ENCODE assay signal across 34 cellular contexts in genomic region chr9:127682351-127683136, GRCh38. TPM values are rescaled to one million over a fixed set of nuclear protein-coding genes. Genes with fewer than 3 reads are reported as not detected.
DNase-seq lines count a peak whose midpoint lies in the region; ATAC-seq, FAIRE-seq and TF ChIP-seq lines count a peak whose summit lies in the region.
"Had no signal": no experiment of that assay in that cellular context is flagged by ENCODE, and none has a peak within 500 bp of the region (broad histone marks: within the 10 kb centered on the region; RNA-seq: fewer than 3 reads in every experiment).

No MANE protein-coding gene starts in this region.

- H3K79me2 ChIP-seq in HepG2 (ENCODE audit: insufficient read depth, low read length), result no peaks in the 10 kb centered on the region

- H3K4me1 Mint-ChIP-seq in activated T-cell treated with anti-CD3 and anti-CD28 coated beads, Interleukin-2, amount 50 U/mL, for 4 hours (ENCODE audit: low read depth), result no peaks in the 10 kb centered on the region
- H3K4me1 Mint-ChIP-seq: activated CD4-positive, alpha-beta T cell treated with anti-CD3 and anti-CD28 coated beads for 36 hours; activated T-helper 17 cell treated with anti-CD3 and anti-CD28 coated beads, Interleukin-2, amount 50 U/mL, for 72 hours; naive B cell had no signal

- BruUV-seq in HepG2 (replicated peaks; lab: Mats Ljungman, UMichigan), result no TSS peak

- H3K9ac ChIP-seq in HepG2 (ENCODE audit: insufficient read depth, low read depth, low read length) (no peak overlapping the region), skeletal muscle tissue (ENCODE audit: low read depth in 1 of 3, low read length in 3 of 3) (peak overlapping the region in 1 of 3 donors; percentile 75)

- H3K4me3 Mint-ChIP-seq in activated T-cell treated with anti-CD3 and anti-CD28 coated beads, Interleukin-2, amount 50 U/mL, for 4 hours, result no peak overlapping the region
- H3K4me3 Mint-ChIP-seq: activated CD4-positive, alpha-beta T cell treated with anti-CD3 and anti-CD28 coated beads for 36 hours; activated CD8-positive, alpha-beta T cell treated with anti-CD3 and anti-CD28 coated beads for 36 hours; activated T-helper 17 cell treated with anti-CD3 and anti-CD28 coated beads, Interleukin-2, amount 50 U/mL, for 72 hours; dendritic cell treated with granulocyte-macrophage colony-stimulating factor and Interleukin-4, amounts not matched to agents 40 ng/mL and 50 ng/mL, for 4 days; naive B cell; T-helper 2 cell treated with Interferon-gamma antibody and Interleukin-4, amounts not matched to agents 5 μg/mL and 100 μg/mL, for 36 hours had no signal

- H3K27ac ChIP-seq in adrenal gland, result no peak overlapping the region
- H3K27ac ChIP-seq in HepG2 (ENCODE audit: extremely low read length, insufficient read depth, low read length), result no peak overlapping the region
- peak overlapping the region; percentile 69 for H3K27ac ChIP-seq in skeletal muscle tissue (ENCODE audit: low read depth, low read length)
- H3K27ac ChIP-seq: 22Rv1, C4-2B had no signal

- 82 to 86% (median 84%) methylated on average over 22 to 23 of the region's 23 CpGs for WGBS in adrenal gland, 4 donors
- WGBS in HepG2 (ENCODE audit: low lambda C conversion rate), result 93% methylated on average over 20 of the region's 23 CpGs

- no peak overlapping the region for H3K4me2 ChIP-seq in HepG2 (ENCODE audit: low read depth, low read length)

- H3K36me3 Mint-ChIP-seq in activated T-cell treated with anti-CD3 and anti-CD28 coated beads, Interleukin-2, amount 50 U/mL, for 4 hours (ENCODE audit: insufficient read depth), result peaks cover 5% of the 10 kb centered on the region
- H3K36me3 Mint-ChIP-seq: activated naive CD4-positive, alpha-beta T cell treated with anti-CD3 and anti-CD28 coated beads, Interleukin-2, amount 50 U/mL, for 72 hours; naive B cell had no signal

- TF ChIP-seq EP300 in HepG2 (IDR thresholded peaks at IDR 0.05; ENCODE audit: low read depth in 2 of 2, low read length in 2 of 2) (no peak), HepG2 (CRISPR knock-in tag; IDR thresholded peaks at IDR 0.05; ENCODE audit: borderline replicate concordance) (no peak)

- H3K36me3 ChIP-seq in adrenal gland (replicated peaks in 1 of 2) (peaks cover 0 to 72% of the 10 kb centered on the region in 2 donors), HepG2 (replicated peaks in 1 of 2; ENCODE audit: control insufficient read depth in 1 of 2, insufficient read depth in 2 of 2, low read length in 2 of 2) (no peaks in the 10 kb centered on the region), skeletal muscle tissue (ENCODE audit: control insufficient read depth in 3 of 3, insufficient read depth in 3 of 3, low read length in 3 of 3) (peaks cover 25 to 52% (median 35%) of the 10 kb centered on the region in 3 donors)

- TF ChIP-seq POLR2A in adrenal gland (IDR thresholded peaks at IDR 0.05) (no peak), HepG2 (IDR thresholded peaks at IDR 0.05; ENCODE audit: insufficient read depth in 1 of 2, low read depth in 2 of 2, low read length in 2 of 2) (no peak)

- in situ Hi-C loops in HepG2 (cut with HindIII; ENCODE audit: extremely low pct_ligation_motif_present, low pct_unique_long_range_greater_than_20kb), result no loop called here

- H3K4me1 ChIP-seq in adrenal gland (replicated peaks in 1 of 2) (peaks cover 7 to 13% of the 10 kb centered on the region in 2 donors), HepG2 (ENCODE audit: insufficient read depth, low read length) (peaks cover 15% of the 10 kb centered on the region), skeletal muscle tissue (ENCODE audit: control insufficient read depth in 3 of 3, insufficient read depth in 3 of 3, low read length in 3 of 3) (peaks cover 18 to 31% (median 31%) of the 10 kb centered on the region in 3 donors)

- ATAC-seq in HepG2, result no peak
- no peak for ATAC-seq in GM19452 (IDR thresholded peaks at IDR 0.05; ENCODE audit: unreplicated experiment)
- ATAC-seq in activated T-cell treated with anti-CD3 and anti-CD28 coated beads, Interleukin-2, amount 50 U/mL, for 4 hours, result no peak
- ATAC-seq: activated CD4-positive, alpha-beta T cell treated with anti-CD3 and anti-CD28 coated beads for 36 hours; activated CD8-positive, alpha-beta T cell treated with anti-CD3 and anti-CD28 coated beads for 36 hours; activated naive CD4-positive, alpha-beta T cell treated with anti-CD3 and anti-CD28 coated beads, Interleukin-2, amount 50 U/mL, for 72 hours; activated T-helper 17 cell treated with anti-CD3 and anti-CD28 coated beads, Interleukin-2, amount 50 U/mL, for 72 hours; esophagus mucosa; Panc1; stimulated activated naive CD8-positive, alpha-beta T cell treated with anti-CD3 and anti-CD28 coated beads, Interleukin-15, Interleukin-2, amounts not matched to agents 100 U/mL and 50 U/mL, for 24 hours had no signal

- H4K20me1 ChIP-seq in HepG2 (ENCODE audit: insufficient read depth, low read length), result no peaks in the 10 kb centered on the region

- TF ChIP-seq RAD21 in HepG2 (CRISPR knock-in tag; IDR thresholded peaks at IDR 0.05), result no peak

- DNase-seq in NCI-H2196 (lab: John Stamatoyannopoulos, UW; ENCODE audit: unreplicated experiment) (peak; percentile 21), NCI-H2196 treated with DMSO at 0.1 percent for 48 hours (lab: John Stamatoyannopoulos, UW; ENCODE audit: unreplicated experiment) (no peak), adrenal gland (peak in 6 of 7 donors; percentile 46 to 65 (median 61)), HepG2 (ENCODE audit: low spot score) (no peak), DMS153 (lab: John Stamatoyannopoulos, UW) (no peak)
- DNase-seq in activated T-cell treated with anti-CD3 and anti-CD28 coated beads, Interleukin-2, amount 50 U/mL, for 4 hours, result no peak
- DNase-seq: activated CD4-positive, alpha-beta T cell treated with anti-CD3 and anti-CD28 coated beads for 36 hours; activated CD8-positive, alpha-beta T cell treated with anti-CD3 and anti-CD28 coated beads for 36 hours; central memory CD4-positive, alpha-beta T cell; COR-L47; foreskin fibroblast; head of caudate nucleus; islet precursor cell; naive B cell; NCI-H1105 treated with DMSO at 0.1 percent for 48 hours; NCI-H2029; NCI-H526; SHP77 treated with DMSO at 0.1 percent for 48 hours; small intestine; stimulated activated naive CD8-positive, alpha-beta T cell treated with anti-CD3 and anti-CD28 coated beads, Interleukin-15, Interleukin-2, amounts not matched to agents 100 U/mL and 50 U/mL, for 24 hours had no signal

- intact Hi-C loops in adrenal gland (cut with DNase I), result no loop called here
- intact Hi-C loops in HepG2 (cut with micrococcal nuclease; ENCODE audit: unreplicated experiment), result no loop called here

- no peak overlapping the region for H2AFZ ChIP-seq in HepG2 (ENCODE audit: low read length)

- H3K9me3 ChIP-seq in adrenal gland (replicated peaks in 1 of 3) (no peaks in the 10 kb centered on the region), HepG2 (ENCODE audit: low read length) (no peaks in the 10 kb centered on the region), skeletal muscle tissue (ENCODE audit: control insufficient read depth in 3 of 3, low read length in 3 of 3) (no peaks in the 10 kb centered on the region)

- FAIRE-seq in HepG2 (lab: Jason Lieb, UNC), result no peak
- FAIRE-seq: astrocyte, G401.6, small intestine had no signal

- CTCF ChIA-PET in HepG2 (lab: Yijun Ruan, JAX; ENCODE audit: low intra/inter-chr PET ratio, low total read pairs), result no interaction called here

- H3K9me3 Mint-ChIP-seq in activated T-cell treated with anti-CD3 and anti-CD28 coated beads, Interleukin-2, amount 50 U/mL, for 4 hours, result no peaks in the 10 kb centered on the region
- H3K9me3 Mint-ChIP-seq: activated CD8-positive, alpha-beta T cell treated with anti-CD3 and anti-CD28 coated beads for 36 hours; activated naive CD4-positive, alpha-beta T cell treated with anti-CD3 and anti-CD28 coated beads, Interleukin-2, amount 50 U/mL, for 72 hours; activated T-helper 17 cell treated with anti-CD3 and anti-CD28 coated beads, Interleukin-2, amount 50 U/mL, for 72 hours; dendritic cell treated with granulocyte-macrophage colony-stimulating factor and Interleukin-4, amounts not matched to agents 40 ng/mL and 50 ng/mL, for 4 days; naive B cell; T-helper 2 cell treated with Interferon-gamma antibody and Interleukin-4, amounts not matched to agents 5 μg/mL and 100 μg/mL, for 36 hours had no signal

- peaks cover 2% of the 10 kb centered on the region for H3K27me3 Mint-ChIP-seq in activated T-cell treated with anti-CD3 and anti-CD28 coated beads, Interleukin-2, amount 50 U/mL, for 4 hours (ENCODE audit: low read depth)
- H3K27me3 Mint-ChIP-seq: activated CD4-positive, alpha-beta T cell treated with anti-CD3 and anti-CD28 coated beads for 36 hours; activated CD8-positive, alpha-beta T cell treated with anti-CD3 and anti-CD28 coated beads for 36 hours; activated T-helper 17 cell treated with anti-CD3 and anti-CD28 coated beads, Interleukin-2, amount 50 U/mL, for 72 hours; dendritic cell treated with granulocyte-macrophage colony-stimulating factor and Interleukin-4, amounts not matched to agents 40 ng/mL and 50 ng/mL, for 4 days had no signal

- H3K27me3 ChIP-seq in adrenal gland, result no peaks in the 10 kb centered on the region
- H3K27me3 ChIP-seq in HepG2 (ENCODE audit: control insufficient read depth in 1 of 2, insufficient read depth in 2 of 2, low read length in 2 of 2), result no peaks in the 10 kb centered on the region
- H3K27me3 ChIP-seq in skeletal muscle tissue (ENCODE audit: control insufficient read depth in 3 of 3, insufficient read depth in 3 of 3, low read length in 3 of 3), result no peaks in the 10 kb centered on the region

- POLR2A ChIA-PET in HepG2 (lab: Yijun Ruan, JAX), result no interaction called here

- TF ChIP-seq CTCF in adrenal gland (IDR thresholded peaks at IDR 0.05), result no peak
- TF ChIP-seq CTCF in HepG2 (CRISPR knock-in tag; IDR thresholded peaks at IDR 0.05), result no peak

- H3K4me3 ChIP-seq in adrenal gland (no peak overlapping the region), HepG2 (replicated peaks in 1 of 3; ENCODE audit: insufficient read depth in 1 of 3, low read depth in 2 of 3, low read length in 3 of 3) (no peak overlapping the region), skeletal muscle tissue (ENCODE audit: low read length in 3 of 3) (peak overlapping the region in 2 of 3 donors; percentile 1 to 47)

RNA-seq across cellular contexts. Expression of gene CFAP157, which starts 24.2 kb away (rescaled TPM):
- under 1 TPM in 4 of 8 donors, not detected in 4; 0.11 to 0.29 (median 0.17) TPM for total RNA-seq in adrenal gland
- polyA plus RNA-seq in adrenal gland, result under 1 TPM in 2 of 3 donors, not detected in 1; 0.67 to 0.88 TPM
- not detected in 2 replicates for total RNA-seq in HepG2 (2016; rRNA removed; fragmentation: Illumina TruSeq; extraction: Trizol)
- 0.09 TPM in 1 of 2 replicates, not detected in the other for total RNA-seq in HepG2 (2016; cell fraction: cytosol; rRNA removed; fragmentation: Illumina TruSeq; extraction: Trizol; ENCODE audit: low read depth)
- 0.11 TPM in 1 of 2 replicates, not detected in the other for total RNA-seq in HepG2 (2016; cell fraction: insoluble cytoplasmic fraction; rRNA removed; fragmentation: Illumina TruSeq; extraction: Trizol)
- total RNA-seq in HepG2 (2016; cell fraction: membrane; rRNA removed; fragmentation: Illumina TruSeq; extraction: Trizol), result not detected in 2 replicates
- total RNA-seq in HepG2 (2016; cell fraction: nucleus; rRNA removed; fragmentation: Illumina TruSeq; extraction: Trizol), result not detected in 2 replicates
- 0.07 TPM in 1 of 2 replicates, not detected in the other for polyA plus RNA-seq in HepG2 (2011; rRNA removed)
- polyA plus RNA-seq in HepG2 (2011; cell fraction: cytosol; rRNA removed), result 0.03 TPM in 1 of 2 replicates, not detected in the other
- polyA plus RNA-seq in HepG2 (2011; cell fraction: nucleus; rRNA removed), result 0.24 and 0.47 TPM in 2 replicates
- 0.15 and 0.28 TPM in 2 replicates for polyA plus RNA-seq in HepG2 (2012)
- polyA plus RNA-seq in HepG2 (2016; cell fraction: cytosol; fragmentation: Illumina TruSeq; extraction: Trizol; ENCODE audit: low read depth), result not detected in 2 replicates
- polyA plus RNA-seq in HepG2 (2016; cell fraction: insoluble cytoplasmic fraction; fragmentation: Illumina TruSeq; extraction: Trizol; ENCODE audit: low read depth), result not detected in 2 replicates
- polyA plus RNA-seq in HepG2 (2016; cell fraction: membrane; fragmentation: Illumina TruSeq; extraction: Trizol; ENCODE audit: low read depth), result not detected in 2 replicates
- polyA plus RNA-seq in HepG2 (2016; cell fraction: nucleus; fragmentation: Illumina TruSeq; extraction: Trizol; ENCODE audit: insufficient read depth, low read depth), result not detected in 2 replicates
- polyA minus RNA-seq in HepG2 (2011; rRNA and poly(A)+ RNA removed; ENCODE audit: low replicate concordance), result not detected in 2 replicates
- not detected in 2 replicates for polyA minus RNA-seq in HepG2 (2011; cell fraction: cytosol; rRNA and poly(A)+ RNA removed)
- 0.12 TPM in 1 of 2 replicates, not detected in the other for polyA minus RNA-seq in HepG2 (2011; cell fraction: nucleus; rRNA and poly(A)+ RNA removed)
- not detected for total RNA-seq in skeletal muscle tissue
- not detected for total RNA-seq in activated T-cell treated with anti-CD3 and anti-CD28 coated beads, Interleukin-2, amount 50 U/mL, for 4 hours
- total RNA-seq: activated CD4-positive, alpha-beta T cell treated with anti-CD3 and anti-CD28 coated beads for 36 hours; activated naive CD4-positive, alpha-beta T cell treated with anti-CD3 and anti-CD28 coated beads, Interleukin-2, amount 50 U/mL, for 72 hours; esophagus mucosa; pulmonary artery endothelial cell had no signal

RNA-seq across cellular contexts. Expression of gene PTRH1, which starts 32.9 kb away (rescaled TPM):
- total RNA-seq in adrenal gland, result 10 to 100 TPM; 20.8 to 34.8 (median 24.3) TPM
- 10 to 100 TPM in 2 of 3 donors, 1 to 10 TPM in 1; 3.4 to 32.8 (median 19.5) TPM for polyA plus RNA-seq in adrenal gland
- total RNA-seq in HepG2 (2016; rRNA removed; fragmentation: Illumina TruSeq; extraction: Trizol), result 7.6 and 10.4 TPM in 2 replicates
- total RNA-seq in HepG2 (2016; cell fraction: cytosol; rRNA removed; fragmentation: Illumina TruSeq; extraction: Trizol; ENCODE audit: low read depth), result 3.7 and 4.7 TPM in 2 replicates
- total RNA-seq in HepG2 (2016; cell fraction: insoluble cytoplasmic fraction; rRNA removed; fragmentation: Illumina TruSeq; extraction: Trizol), result 9.5 and 11.7 TPM in 2 replicates
- total RNA-seq in HepG2 (2016; cell fraction: membrane; rRNA removed; fragmentation: Illumina TruSeq; extraction: Trizol), result 3.7 and 4.4 TPM in 2 replicates
- total RNA-seq in HepG2 (2016; cell fraction: nucleus; rRNA removed; fragmentation: Illumina TruSeq; extraction: Trizol), result 3.4 and 3.9 TPM in 2 replicates
- polyA plus RNA-seq in HepG2 (2011; rRNA removed), result 4.0 and 5.4 TPM in 2 replicates
- 5.4 and 8.9 TPM in 2 replicates for polyA plus RNA-seq in HepG2 (2011; cell fraction: cytosol; rRNA removed)
- polyA plus RNA-seq in HepG2 (2011; cell fraction: nucleus; rRNA removed), result 6.0 and 7.2 TPM in 2 replicates
- 3.0 and 3.2 TPM in 2 replicates for polyA plus RNA-seq in HepG2 (2012)
- polyA plus RNA-seq in HepG2 (2016; cell fraction: cytosol; fragmentation: Illumina TruSeq; extraction: Trizol; ENCODE audit: low read depth), result 3.5 and 3.9 TPM in 2 replicates
- polyA plus RNA-seq in HepG2 (2016; cell fraction: insoluble cytoplasmic fraction; fragmentation: Illumina TruSeq; extraction: Trizol; ENCODE audit: low read depth), result 8.4 and 8.9 TPM in 2 replicates
- 3.9 and 4.4 TPM in 2 replicates for polyA plus RNA-seq in HepG2 (2016; cell fraction: membrane; fragmentation: Illumina TruSeq; extraction: Trizol; ENCODE audit: low read depth)
- polyA plus RNA-seq in HepG2 (2016; cell fraction: nucleus; fragmentation: Illumina TruSeq; extraction: Trizol; ENCODE audit: insufficient read depth, low read depth), result 6.4 and 9.2 TPM in 2 replicates
- polyA minus RNA-seq in HepG2 (2011; rRNA and poly(A)+ RNA removed; ENCODE audit: low replicate concordance), result 5.1 and 17.9 TPM in 2 replicates
- polyA minus RNA-seq in HepG2 (2011; cell fraction: cytosol; rRNA and poly(A)+ RNA removed), result 1.8 and 1.9 TPM in 2 replicates
- 1.9 and 3.9 TPM in 2 replicates for polyA minus RNA-seq in HepG2 (2011; cell fraction: nucleus; rRNA and poly(A)+ RNA removed)
- total RNA-seq in skeletal muscle tissue, result 8.4 TPM
- total RNA-seq in activated T-cell treated with anti-CD3 and anti-CD28 coated beads, Interleukin-2, amount 50 U/mL, for 4 hours, result 10 to 100 TPM; 43.9 to 49.6 (median 45.6) TPM

RNA-seq across cellular contexts. Expression of gene TTC16, which starts 33.3 kb away (rescaled TPM):
- total RNA-seq in adrenal gland (1 to 10 TPM in 1 of 8 donors, under 1 TPM in 5, not detected in 2; under 0.01 to 1.0 (median 0.20) TPM), HepG2 (2016; rRNA removed; fragmentation: Illumina TruSeq; extraction: Trizol) (not detected in 2 replicates), skeletal muscle tissue (not detected)
- polyA plus RNA-seq in adrenal gland (under 1 TPM; 0.11 to 0.57 (median 0.48) TPM), HepG2 (2011; rRNA removed) (not detected in 2 replicates)
- total RNA-seq in HepG2 (2016; cell fraction: cytosol; rRNA removed; fragmentation: Illumina TruSeq; extraction: Trizol; ENCODE audit: low read depth), result not detected in 2 replicates
- not detected in 2 replicates for total RNA-seq in HepG2 (2016; cell fraction: insoluble cytoplasmic fraction; rRNA removed; fragmentation: Illumina TruSeq; extraction: Trizol)
- total RNA-seq in HepG2 (2016; cell fraction: membrane; rRNA removed; fragmentation: Illumina TruSeq; extraction: Trizol), result not detected in 2 replicates
- not detected in 2 replicates for total RNA-seq in HepG2 (2016; cell fraction: nucleus; rRNA removed; fragmentation: Illumina TruSeq; extraction: Trizol)
- 0.03 TPM in 1 of 2 replicates, not detected in the other for polyA plus RNA-seq in HepG2 (2011; cell fraction: cytosol; rRNA removed)
- 0.08 TPM in 1 of 2 replicates, not detected in the other for polyA plus RNA-seq in HepG2 (2011; cell fraction: nucleus; rRNA removed)
- polyA plus RNA-seq in HepG2 (2012), result not detected in 2 replicates
- not detected in 2 replicates for polyA plus RNA-seq in HepG2 (2016; cell fraction: cytosol; fragmentation: Illumina TruSeq; extraction: Trizol; ENCODE audit: low read depth)
- not detected in 2 replicates for polyA plus RNA-seq in HepG2 (2016; cell fraction: insoluble cytoplasmic fraction; fragmentation: Illumina TruSeq; extraction: Trizol; ENCODE audit: low read depth)
- polyA plus RNA-seq in HepG2 (2016; cell fraction: membrane; fragmentation: Illumina TruSeq; extraction: Trizol; ENCODE audit: low read depth), result 0.09 TPM in 1 of 2 replicates, not detected in the other
- polyA plus RNA-seq in HepG2 (2016; cell fraction: nucleus; fragmentation: Illumina TruSeq; extraction: Trizol; ENCODE audit: insufficient read depth, low read depth), result not detected in 2 replicates
- polyA minus RNA-seq in HepG2 (2011; rRNA and poly(A)+ RNA removed; ENCODE audit: low replicate concordance), result 0.72 TPM in 1 of 2 replicates, not detected in the other
- not detected in 2 replicates for polyA minus RNA-seq in HepG2 (2011; cell fraction: cytosol; rRNA and poly(A)+ RNA removed)
- not detected in 2 replicates for polyA minus RNA-seq in HepG2 (2011; cell fraction: nucleus; rRNA and poly(A)+ RNA removed)
- total RNA-seq in activated T-cell treated with anti-CD3 and anti-CD28 coated beads, Interleukin-2, amount 50 U/mL, for 4 hours, result under 1 TPM; 0.37 to 0.58 (median 0.57) TPM
- total RNA-seq: astrocyte, esophagus mucosa, pulmonary artery endothelial cell, temporal lobe had no signal

RNA-seq across cellular contexts. Expression of gene TOR2A, which starts 52.5 kb away (rescaled TPM):
- 10 to 100 TPM; 10.8 to 30.6 (median 18.5) TPM for total RNA-seq in adrenal gland
- 10 to 100 TPM in 2 of 3 donors, 1 to 10 TPM in 1; 4.3 to 16.9 (median 14.6) TPM for polyA plus RNA-seq in adrenal gland
- total RNA-seq in HepG2 (2016; rRNA removed; fragmentation: Illumina TruSeq; extraction: Trizol), result 5.5 and 7.2 TPM in 2 replicates
- total RNA-seq in HepG2 (2016; cell fraction: cytosol; rRNA removed; fragmentation: Illumina TruSeq; extraction: Trizol; ENCODE audit: low read depth), result 5.2 and 7.3 TPM in 2 replicates
- 4.5 and 7.9 TPM in 2 replicates for total RNA-seq in HepG2 (2016; cell fraction: insoluble cytoplasmic fraction; rRNA removed; fragmentation: Illumina TruSeq; extraction: Trizol)
- 7.9 and 11.8 TPM in 2 replicates for total RNA-seq in HepG2 (2016; cell fraction: membrane; rRNA removed; fragmentation: Illumina TruSeq; extraction: Trizol)
- 6.0 and 8.4 TPM in 2 replicates for total RNA-seq in HepG2 (2016; cell fraction: nucleus; rRNA removed; fragmentation: Illumina TruSeq; extraction: Trizol)
- polyA plus RNA-seq in HepG2 (2011; rRNA removed), result 3.5 and 4.9 TPM in 2 replicates
- polyA plus RNA-seq in HepG2 (2011; cell fraction: cytosol; rRNA removed), result 3.9 and 7.0 TPM in 2 replicates
- polyA plus RNA-seq in HepG2 (2011; cell fraction: nucleus; rRNA removed), result 10.9 and 13.2 TPM in 2 replicates
- polyA plus RNA-seq in HepG2 (2012), result 3.9 and 5.6 TPM in 2 replicates
- 7.5 and 14.0 TPM in 2 replicates for polyA plus RNA-seq in HepG2 (2016; cell fraction: cytosol; fragmentation: Illumina TruSeq; extraction: Trizol; ENCODE audit: low read depth)
- polyA plus RNA-seq in HepG2 (2016; cell fraction: insoluble cytoplasmic fraction; fragmentation: Illumina TruSeq; extraction: Trizol; ENCODE audit: low read depth), result 8.1 and 8.2 TPM in 2 replicates
- 13.5 and 15.3 TPM in 2 replicates for polyA plus RNA-seq in HepG2 (2016; cell fraction: membrane; fragmentation: Illumina TruSeq; extraction: Trizol; ENCODE audit: low read depth)
- polyA plus RNA-seq in HepG2 (2016; cell fraction: nucleus; fragmentation: Illumina TruSeq; extraction: Trizol; ENCODE audit: insufficient read depth, low read depth), result 15.9 and 17.9 TPM in 2 replicates
- 5.5 and 15.6 TPM in 2 replicates for polyA minus RNA-seq in HepG2 (2011; rRNA and poly(A)+ RNA removed; ENCODE audit: low replicate concordance)
- 3.2 and 3.6 TPM in 2 replicates for polyA minus RNA-seq in HepG2 (2011; cell fraction: cytosol; rRNA and poly(A)+ RNA removed)
- 2.4 and 3.0 TPM in 2 replicates for polyA minus RNA-seq in HepG2 (2011; cell fraction: nucleus; rRNA and poly(A)+ RNA removed)
- 2.6 TPM for total RNA-seq in skeletal muscle tissue
- total RNA-seq in activated T-cell treated with anti-CD3 and anti-CD28 coated beads, Interleukin-2, amount 50 U/mL, for 4 hours, result 10 to 100 TPM; 19.8 to 23.6 (median 20.1) TPM

Comparison
In these comparisons a context has a peak if more than half of its experiments do, and no peak if none do; other contexts are left out.
1. DNase-seq: peak in NCI-H2196 (single experiment) and adrenal gland (6 of 7); none in NCI-H2196 treated with DMSO at 0.1 percent for 48 hours (single experiment), HepG2 (single experiment), DMS153 (single experiment) and activated T-cell treated with anti-CD3 and anti-CD28 coated beads, Interleukin-2, amount 50 U/mL, for 4 hours (single experiment).
2. H3K4me3 ChIP-seq: peak in skeletal muscle tissue (2 of 3); none in adrenal gland (0 of 4) and HepG2 (0 of 3).